In the genomic region with DNA sequence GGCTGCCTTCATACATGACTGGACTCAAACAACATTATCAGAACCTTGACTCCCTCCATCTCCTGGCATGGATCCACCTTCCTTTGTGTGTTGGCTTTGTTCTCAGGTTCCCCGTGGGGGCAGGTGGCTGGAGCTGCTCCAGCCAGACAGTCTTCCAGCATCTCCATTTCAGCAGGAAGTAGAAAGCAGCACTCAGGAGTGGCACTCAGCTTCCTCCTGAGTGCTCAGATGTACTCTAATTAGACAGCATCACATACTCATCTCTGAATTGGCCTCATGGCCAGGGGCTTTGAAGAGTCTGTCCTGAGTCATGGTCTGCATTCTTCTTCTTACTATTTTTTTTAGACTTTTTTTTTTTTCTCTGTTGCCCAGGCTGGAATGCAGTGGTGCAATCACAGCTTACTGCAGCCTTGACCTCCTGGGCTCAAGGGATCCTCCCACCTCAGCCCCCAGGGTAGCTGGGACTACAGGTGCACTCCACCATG, we compare ENCODE assay signal across 10 cellular contexts. TPM values are rescaled to one million over a fixed set of nuclear protein-coding genes. Genes with fewer than 3 reads are reported as not detected.
DNase-seq lines count a peak whose midpoint lies in the region; ATAC-seq lines count a peak whose summit lies in the region.
"Had no signal": no experiment of that assay in that cellular context is flagged by ENCODE, and none has a peak within 500 bp of the region (broad histone marks: within the 10 kb centered on the region; RNA-seq: fewer than 3 reads in every experiment).

No MANE protein-coding gene starts in this region.

- peak; percentile 24 for DNase-seq in stimulated activated CD4-positive, alpha-beta T cell treated with anti-CD3 and anti-CD28 coated beads, Interleukin-1b, Interleukin-23, amount 100 ng/mL, for 48 hours
- DNase-seq in stimulated activated CD4-positive, alpha-beta T cell treated with anti-CD3 and anti-CD28 coated beads, Interleukin-4, amount 100 ng/mL, for 24 hours = no peak
- DNase-seq in NCI-H748 treated with DMSO at 0.1 percent for 48 hours (lab: John Stamatoyannopoulos, UW) = peak; percentile 43
- DNase-seq in fibroblast of gingiva (ENCODE audit: low read depth) = peak; percentile 21
- no peak for DNase-seq in T1000 (lab: John Stamatoyannopoulos, UW)
- DNase-seq in hippocampal formation (lab: John Stamatoyannopoulos, UW) = no peak
- no peak for DNase-seq in GDM1 (lab: John Stamatoyannopoulos, UW)
- no peak for DNase-seq in left lobe of liver (ENCODE audit: low spot score)

- ATAC-seq in left lobe of liver = no peak

RNA-seq across cellular contexts. Expression of a gene that starts 27.9 kb away (rescaled TPM):
- total RNA-seq in left lobe of liver = not detected
- total RNA-seq: glomerular endothelial cell; T-helper 1 cell treated with Interleukin-12 subunit alpha and Interleukin-12 subunit beta and Interleukin-4 antibody, amounts not matched to agents 30 ng/mL and 1 ng/mL, for 36 hours had no signal

RNA-seq across cellular contexts. Expression of a gene that starts 45.1 kb away (rescaled TPM):
- 7.4 TPM for total RNA-seq in left lobe of liver

Comparison
In these comparisons a context has a peak if more than half of its experiments do, and no peak if none do; other contexts are left out.
1. DNase-seq: peak in stimulated activated CD4-positive, alpha-beta T cell treated with anti-CD3 and anti-CD28 coated beads, Interleukin-1b, Interleukin-23, amount 100 ng/mL, for 48 hours (single experiment), NCI-H748 treated with DMSO at 0.1 percent for 48 hours (single experiment) and fibroblast of gingiva (single experiment); none in stimulated activated CD4-positive, alpha-beta T cell treated with anti-CD3 and anti-CD28 coated beads, Interleukin-4, amount 100 ng/mL, for 24 hours (single experiment), T1000 (single experiment), hippocampal formation (0 of 2), GDM1 (single experiment) and left lobe of liver (single experiment).